In the genomic region with DNA sequence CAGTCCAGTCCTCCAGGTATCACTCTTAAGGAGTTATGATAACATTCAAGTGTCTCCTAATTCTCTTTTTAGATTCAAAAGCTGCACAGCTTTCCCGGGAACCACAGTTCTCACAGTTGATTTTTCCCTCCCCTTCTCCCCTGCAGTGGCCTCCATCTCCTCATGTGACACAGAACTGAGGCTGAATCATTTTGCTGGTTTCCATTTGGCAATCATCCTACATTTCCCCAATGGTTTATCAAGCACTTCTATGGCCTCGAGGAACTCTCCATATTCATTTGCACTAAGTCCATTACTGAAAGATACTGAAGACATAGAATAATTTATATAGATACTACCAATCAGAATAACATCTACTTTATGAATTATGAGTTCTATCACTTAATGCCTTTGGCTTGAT, we compare ENCODE assay signal across 23 cellular contexts.
"Had no signal": no experiment of that assay in that cellular context is flagged by ENCODE, and none has a peak within 500 bp of the region (broad histone marks: within the 10 kb centered on the region; RNA-seq: fewer than 3 reads in every experiment).

No MANE protein-coding gene starts in this region.

- H3K36me3 ChIP-seq: breast epithelium, SJSA1 had no signal

- H3K4me3 ChIP-seq: breast epithelium, SJSA1 had no signal

- H3K4me1 ChIP-seq: breast epithelium, SJSA1 had no signal

- DNase-seq: activated B cell treated with CpG ODN at 0.5 μM for 24 hours; activated CD4-positive, alpha-beta T cell treated with anti-CD3 and anti-CD28 coated beads for 1 hour; activated CD4-positive, alpha-beta T cell treated with anti-CD3 and anti-CD28 coated beads, Interleukin-2, amount 10 ng/mL, durations not matched to agents 24 days and 14 days; activated CD4-positive, alpha-beta T cell treated with anti-CD3 and anti-CD28 coated beads, Interleukin-2, amount 50 U/mL, for 48 hours; activated effector memory CD4-positive, alpha-beta T cell treated with anti-CD3 and anti-CD28 coated beads, Interleukin-2, amount 50 U/mL, for 16 hours; activated naive CD4-positive, alpha-beta T cell treated with Interleukin-2 at 50 U/mL for 16 hours; activated T-cell treated with anti-CD3 and anti-CD28 coated beads, Interleukin-2, amount 50 U/mL, for 4 hours; caudate nucleus; MM.1S; NCI-H1105; NCI-H1436; NCI-H1694 treated with DMSO at 0.1 percent for 48 hours; NCI-H2029 treated with DMSO at 0.1 percent for 48 hours; NCI-H345; NCI-H510A treated with DMSO at 0.1 percent for 48 hours; NCI-H69; PC-3; SHP77; T-cell; T-helper 2 cell; T1000 had no signal

- H3K27ac ChIP-seq: breast epithelium, SJSA1 had no signal

- H3K27me3 ChIP-seq: breast epithelium, SJSA1 had no signal

- H3K9me3 ChIP-seq: breast epithelium, SJSA1 had no signal

- ATAC-seq: activated T-cell treated with anti-CD3 and anti-CD28 coated beads, Interleukin-2, amount 50 U/mL, for 4 hours; PC-3; T-cell had no signal
